1 cellular context compared by ENCODE assay signal in the genomic region with DNA sequence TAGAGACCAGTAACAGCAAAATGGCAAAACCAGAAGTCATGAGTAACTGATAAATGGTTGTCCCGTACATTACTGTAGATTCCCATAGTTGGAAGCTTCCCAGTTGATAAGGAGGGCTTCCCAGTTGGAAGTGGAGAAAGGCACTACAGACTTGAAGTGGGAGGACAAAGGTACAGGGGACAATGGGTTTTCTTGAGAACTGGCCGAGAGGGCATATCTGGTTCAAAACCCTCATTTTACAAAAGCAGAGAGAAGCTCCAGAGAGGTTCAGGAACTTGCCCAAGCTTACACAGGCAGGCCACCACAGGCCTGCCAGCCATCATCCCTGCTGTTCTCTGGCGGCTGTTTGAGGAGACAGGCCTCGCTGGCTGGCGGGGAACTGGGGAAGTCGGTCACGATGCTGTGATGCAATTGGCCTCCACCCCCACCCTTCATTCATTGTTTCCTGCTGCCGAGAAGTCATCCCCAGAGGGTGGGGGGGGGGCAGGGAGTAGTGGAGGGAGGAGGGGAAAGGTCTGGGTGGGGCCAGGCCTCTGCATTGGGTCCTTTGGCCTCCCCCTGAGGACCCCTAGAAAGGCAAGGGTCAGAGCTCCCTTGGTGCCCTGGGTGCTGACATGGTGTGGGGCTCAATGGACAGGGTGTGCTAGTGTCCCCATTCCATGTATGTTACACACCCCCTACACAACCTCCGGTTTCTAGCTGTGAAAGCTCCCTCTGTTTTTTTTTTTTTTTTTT.
A peak's percentile ranks its signal among the peaks of the same experiment; 100 is the strongest.
TF ChIP-seq lines count a peak whose summit lies in the region.

No MANE protein-coding gene starts in this region.

TF ChIP-seq in endothelial cell of umbilical vein, 7 proteins besides CTCF, POLR2A, EP300 and RAD21:
- TF ChIP-seq MYC (IDR thresholded peaks at IDR 0.05; ENCODE audit: low read depth, low read length) (peak; percentile 50), FOS (IDR thresholded peaks at IDR 0.05; ENCODE audit: borderline replicate concordance, insufficient read depth, low read length) (no peak)
